ENCODE assay signal across 15 cellular contexts in the genomic region with DNA sequence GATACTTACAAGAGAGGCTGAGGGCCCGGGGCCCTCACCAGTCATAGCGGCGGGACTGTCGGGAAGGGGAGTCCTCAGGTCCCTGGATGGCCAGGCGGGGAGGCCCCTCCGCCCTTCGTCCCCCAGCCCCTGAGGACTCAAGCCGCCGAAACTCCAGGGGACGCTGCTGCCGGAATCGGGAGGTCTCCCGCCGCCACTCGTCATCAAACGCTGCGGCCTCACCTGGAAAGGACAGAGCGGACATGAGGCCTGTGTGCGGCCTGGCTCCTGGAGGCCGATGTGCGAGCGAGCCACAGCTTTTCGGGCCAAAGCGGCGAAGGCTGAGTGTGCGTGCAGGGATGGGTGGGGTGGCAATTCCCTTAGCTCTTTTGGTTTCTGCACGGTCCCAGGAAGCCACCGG. TPM values are rescaled to one million over a fixed set of nuclear protein-coding genes. Genes with fewer than 3 reads are reported as not detected.
A peak's percentile ranks its signal among the peaks of the same experiment; 100 is the strongest.
DNase-seq lines count a peak whose midpoint lies in the region; ATAC-seq and TF ChIP-seq lines count a peak whose summit lies in the region.
"Had no signal": no experiment of that assay in that cellular context is flagged by ENCODE, and none has a peak within 500 bp of the region (broad histone marks: within the 10 kb centered on the region; RNA-seq: fewer than 3 reads in every experiment).

No MANE protein-coding gene starts in this region.

- H3K36me3 Mint-ChIP-seq in T-helper 17 cell (ENCODE audit: low read depth), result peaks cover 12% of the 10 kb centered on the region
- peaks cover 43% of the 10 kb centered on the region for H3K36me3 Mint-ChIP-seq in endothelial cell (ENCODE audit: low read depth, unreplicated experiment)
- peaks cover 63% of the 10 kb centered on the region for H3K36me3 Mint-ChIP-seq in nephron (ENCODE audit: low read depth)
- H3K36me3 Mint-ChIP-seq in stimulated activated effector memory CD8-positive, alpha-beta T cell treated with anti-CD3 and anti-CD28 coated beads, Interleukin-12 subunit alpha, Interleukin-12 subunit beta, amount 100 ng/mL, for 72 hours, result peaks cover 92% of the 10 kb centered on the region
- peaks cover 24% of the 10 kb centered on the region for H3K36me3 Mint-ChIP-seq in activated CD8-positive, alpha-beta memory T cell treated with anti-CD3 and anti-CD28 coated beads, Interleukin-2, amount 10 ng/mL, durations not matched to agents 7 days and 5 days

- H2AFZ ChIP-seq in OCI-LY7 (ENCODE audit: low read length), result no peak overlapping the region

- TF ChIP-seq CTCF in endothelial cell (IDR thresholded peaks at IDR 0.05; ENCODE audit: unreplicated experiment) (no peak), nephron (IDR thresholded peaks at IDR 0.05; ENCODE audit: unreplicated experiment in 3 of 3) (no peak), OCI-LY7 (conservative IDR thresholded peaks at IDR 0.05; ENCODE audit: low read length) (no peak)

- H4K20me1 ChIP-seq in OCI-LY7 (ENCODE audit: insufficient read depth, low read length), result no peaks in the 10 kb centered on the region

- no peaks in the 10 kb centered on the region for H3K9me2 ChIP-seq in OCI-LY7 (ENCODE audit: insufficient read depth, low read length)

- POLR2A ChIA-PET in OCI-LY7 (lab: Charles Lee), result no interaction called here

- H3K4me3 Mint-ChIP-seq in T-helper 17 cell (no peak overlapping the region), endothelial cell (ENCODE audit: unreplicated experiment) (peak overlapping the region; percentile 59), nephron (peak overlapping the region in 2 of 3 experiments; percentile 46 to 62)
- H3K4me3 Mint-ChIP-seq in stimulated activated effector memory CD8-positive, alpha-beta T cell treated with anti-CD3 and anti-CD28 coated beads, Interleukin-12 subunit alpha, Interleukin-12 subunit beta, amount 100 ng/mL, for 72 hours, result no peak overlapping the region
- H3K4me3 Mint-ChIP-seq in activated CD8-positive, alpha-beta memory T cell treated with anti-CD3 and anti-CD28 coated beads, Interleukin-2, amount 10 ng/mL, durations not matched to agents 7 days and 5 days, result no peak overlapping the region
- H3K4me3 Mint-ChIP-seq: H9 had no signal

- no peaks in the 10 kb centered on the region for H3K9me3 ChIP-seq in T-helper 17 cell (ENCODE audit: control insufficient read depth, low read length, poor library complexity, severe bottlenecking)
- H3K9me3 ChIP-seq in OCI-LY7 (ENCODE audit: low read length), result no peaks in the 10 kb centered on the region
- H3K9me3 ChIP-seq: BE2C, Caco-2 had no signal

- peaks cover 23% of the 10 kb centered on the region for H3K4me1 ChIP-seq in OCI-LY7 (ENCODE audit: insufficient read depth, low read length, poor library complexity, severe bottlenecking)

- H3K9me3 Mint-ChIP-seq in endothelial cell (ENCODE audit: unreplicated experiment) (no peaks in the 10 kb centered on the region), nephron (no peaks in the 10 kb centered on the region)
- H3K9me3 Mint-ChIP-seq in stimulated activated effector memory CD8-positive, alpha-beta T cell treated with anti-CD3 and anti-CD28 coated beads, Interleukin-12 subunit alpha, Interleukin-12 subunit beta, amount 100 ng/mL, for 72 hours, result no peaks in the 10 kb centered on the region
- no peaks in the 10 kb centered on the region for H3K9me3 Mint-ChIP-seq in activated CD8-positive, alpha-beta memory T cell treated with anti-CD3 and anti-CD28 coated beads, Interleukin-2, amount 10 ng/mL, durations not matched to agents 7 days and 5 days (ENCODE audit: low read depth)
- H3K9me3 Mint-ChIP-seq: CD4-positive, alpha-beta T cell; H9; IgD-negative memory B cell had no signal

- intact Hi-C loops in OCI-LY7 (cut with micrococcal nuclease; ENCODE audit: unreplicated experiment), result no loop called here

- H3K27ac ChIP-seq in OCI-LY7 (ENCODE audit: low read depth, low read length, poor library complexity, severe bottlenecking), result no peak overlapping the region
- H3K27ac ChIP-seq: C4-2B had no signal

- H3K4me1 Mint-ChIP-seq in T-helper 17 cell (peaks cover 32% of the 10 kb centered on the region), endothelial cell (ENCODE audit: unreplicated experiment) (peaks cover 22% of the 10 kb centered on the region), nephron (peaks cover 15% of the 10 kb centered on the region)
- H3K4me1 Mint-ChIP-seq in stimulated activated effector memory CD8-positive, alpha-beta T cell treated with anti-CD3 and anti-CD28 coated beads, Interleukin-12 subunit alpha, Interleukin-12 subunit beta, amount 100 ng/mL, for 72 hours, result peaks cover 50% of the 10 kb centered on the region
- H3K4me1 Mint-ChIP-seq in activated CD8-positive, alpha-beta memory T cell treated with anti-CD3 and anti-CD28 coated beads, Interleukin-2, amount 10 ng/mL, durations not matched to agents 7 days and 5 days, result peaks cover 35% of the 10 kb centered on the region

- no peak for ATAC-seq in T-helper 17 cell
- ATAC-seq in stimulated activated effector memory CD8-positive, alpha-beta T cell treated with anti-CD3 and anti-CD28 coated beads, Interleukin-12 subunit alpha, Interleukin-12 subunit beta, amount 100 ng/mL, for 72 hours, result no peak
- no peak for ATAC-seq in activated CD8-positive, alpha-beta memory T cell treated with anti-CD3 and anti-CD28 coated beads, Interleukin-2, amount 10 ng/mL, durations not matched to agents 7 days and 5 days

- no TSS peak for BruUV-seq in OCI-LY7 (replicated peaks; lab: Mats Ljungman, UMichigan)

- no peak overlapping the region for H3K4me3 ChIP-seq in OCI-LY7 (ENCODE audit: low read depth, low read length, poor library complexity, severe bottlenecking)

- H3K79me2 ChIP-seq in OCI-LY7 (ENCODE audit: insufficient read depth, low read depth, low read length), result peaks cover 8% of the 10 kb centered on the region; the same call in 1 of the 2 replicates

- CTCF ChIA-PET in activated CD8-positive, alpha-beta memory T cell treated with anti-CD3 and anti-CD28 coated beads, Interleukin-2, amount 10 ng/mL, durations not matched to agents 7 days and 5 days (lab: Charles Lee), result no interaction called here
- CTCF ChIA-PET in OCI-LY7 (lab: Charles Lee; ENCODE audit: unreplicated experiment), result no interaction called here

- H3K27ac Mint-ChIP-seq in T-helper 17 cell (peak overlapping the region; percentile 63), endothelial cell (ENCODE audit: unreplicated experiment) (no peak overlapping the region), nephron (no peak overlapping the region)
- H3K27ac Mint-ChIP-seq in stimulated activated effector memory CD8-positive, alpha-beta T cell treated with anti-CD3 and anti-CD28 coated beads, Interleukin-12 subunit alpha, Interleukin-12 subunit beta, amount 100 ng/mL, for 72 hours, result peak overlapping the region; percentile 56
- no peak overlapping the region for H3K27ac Mint-ChIP-seq in activated CD8-positive, alpha-beta memory T cell treated with anti-CD3 and anti-CD28 coated beads, Interleukin-2, amount 10 ng/mL, durations not matched to agents 7 days and 5 days
- H3K27ac Mint-ChIP-seq: H9 had no signal

- no peak overlapping the region for H3K4me2 ChIP-seq in OCI-LY7 (ENCODE audit: low read length)

- no peaks in the 10 kb centered on the region for H3K27me3 Mint-ChIP-seq in T-helper 17 cell
- peaks cover 13% of the 10 kb centered on the region for H3K27me3 Mint-ChIP-seq in endothelial cell (ENCODE audit: unreplicated experiment)
- no peaks in the 10 kb centered on the region for H3K27me3 Mint-ChIP-seq in nephron (ENCODE audit: low read depth)
- no peaks in the 10 kb centered on the region for H3K27me3 Mint-ChIP-seq in activated CD8-positive, alpha-beta memory T cell treated with anti-CD3 and anti-CD28 coated beads, Interleukin-2, amount 10 ng/mL, durations not matched to agents 7 days and 5 days
- H3K27me3 Mint-ChIP-seq: CD4-positive, alpha-beta T cell; IgD-negative memory B cell had no signal

- no peak for DNase-seq in T-helper 17 cell
- no peak for DNase-seq in endothelial cell (ENCODE audit: low spot score)
- DNase-seq in stimulated activated effector memory CD8-positive, alpha-beta T cell treated with anti-CD3 and anti-CD28 coated beads, Interleukin-12 subunit alpha, Interleukin-12 subunit beta, amount 100 ng/mL, for 72 hours (ENCODE audit: low spot score in 2 of 2), result no peak
- no peak for DNase-seq in NCI-H82 (lab: John Stamatoyannopoulos, UW)
- DNase-seq in activated CD8-positive, alpha-beta memory T cell treated with anti-CD3 and anti-CD28 coated beads, Interleukin-2, amount 10 ng/mL, durations not matched to agents 7 days and 5 days, result no peak
- no peak for DNase-seq in OCI-LY7 (ENCODE audit: low spot score)
- DNase-seq: ACHN; BE2C; Caco-2; CD4-positive, alpha-beta T cell; GOT3; H9 had no signal

- H3K36me3 ChIP-seq in OCI-LY7 (ENCODE audit: insufficient read depth, low read length), result peaks cover 57% of the 10 kb centered on the region

RNA-seq across cellular contexts. Expression of gene MLF2, which starts 4.2 kb away (rescaled TPM):
- total RNA-seq in T-helper 17 cell, result 100 to 1,000 TPM; 104 to 108 TPM
- 118 TPM for total RNA-seq in endothelial cell (ENCODE audit: unreplicated experiment)
- total RNA-seq in activated CD8-positive, alpha-beta memory T cell treated with anti-CD3 and anti-CD28 coated beads, Interleukin-2, amount 10 ng/mL, durations not matched to agents 7 days and 5 days, result 100 to 1,000 TPM; 102 to 113 TPM
- 87.3 and 96.2 TPM in 2 replicates for total RNA-seq in OCI-LY7 (2014; rRNA removed; shearing (Covaris generic))
- 79.7 and 81.3 TPM in 2 replicates for total RNA-seq in OCI-LY7 (2022)

RNA-seq across cellular contexts. Expression of gene PTMS, which starts 17.4 kb away (rescaled TPM):
- total RNA-seq in T-helper 17 cell (10 to 100 TPM in 1 of 2 donors, 1 to 10 TPM in 1; 7.0 to 12.0 TPM), endothelial cell (ENCODE audit: unreplicated experiment) (864 TPM), OCI-LY7 (2022) (9.8 and 11.8 TPM in 2 replicates)
- total RNA-seq in activated CD8-positive, alpha-beta memory T cell treated with anti-CD3 and anti-CD28 coated beads, Interleukin-2, amount 10 ng/mL, durations not matched to agents 7 days and 5 days, result 100 to 1,000 TPM; 131 to 142 TPM
- 6.3 and 7.8 TPM in 2 replicates for total RNA-seq in OCI-LY7 (2014; rRNA removed; shearing (Covaris generic))

RNA-seq across cellular contexts. Expression of gene LAG3, which starts 23.6 kb away (rescaled TPM):
- total RNA-seq in T-helper 17 cell (1 to 10 TPM; 3.8 to 4.6 TPM), endothelial cell (ENCODE audit: unreplicated experiment) (7.6 TPM), OCI-LY7 (2022) (0.26 TPM in 1 of 2 replicates, not detected in the other)
- 100 to 1,000 TPM; 320 to 420 TPM for total RNA-seq in activated CD8-positive, alpha-beta memory T cell treated with anti-CD3 and anti-CD28 coated beads, Interleukin-2, amount 10 ng/mL, durations not matched to agents 7 days and 5 days
- total RNA-seq in OCI-LY7 (2014; rRNA removed; shearing (Covaris generic)), result 0.19 and 0.62 TPM in 2 replicates

RNA-seq across cellular contexts. Expression of gene COPS7A, which starts 24.9 kb away (rescaled TPM):
- 10 to 100 TPM; 13.9 to 17.9 TPM for total RNA-seq in T-helper 17 cell
- total RNA-seq in endothelial cell (ENCODE audit: unreplicated experiment), result 25.1 TPM
- total RNA-seq in activated CD8-positive, alpha-beta memory T cell treated with anti-CD3 and anti-CD28 coated beads, Interleukin-2, amount 10 ng/mL, durations not matched to agents 7 days and 5 days, result 10 to 100 TPM; 28.2 to 30.0 TPM
- total RNA-seq in OCI-LY7 (2014; rRNA removed; shearing (Covaris generic)), result 64.8 and 71.2 TPM in 2 replicates
- total RNA-seq in OCI-LY7 (2022), result 51.1 and 53.8 TPM in 2 replicates

RNA-seq across cellular contexts. Expression of gene CD4, which starts 40.6 kb away (rescaled TPM):
- total RNA-seq in T-helper 17 cell (100 to 1,000 TPM; 187 to 205 TPM), endothelial cell (ENCODE audit: unreplicated experiment) (4.7 TPM), OCI-LY7 (2022) (not detected in 2 replicates)
- 1 to 10 TPM in 1 of 2 experiments, under 1 TPM in 1; 0.82 to 1.8 TPM for total RNA-seq in activated CD8-positive, alpha-beta memory T cell treated with anti-CD3 and anti-CD28 coated beads, Interleukin-2, amount 10 ng/mL, durations not matched to agents 7 days and 5 days
- total RNA-seq in OCI-LY7 (2014; rRNA removed; shearing (Covaris generic)), result not detected in 2 replicates
- total RNA-seq: Caco-2 had no signal

Comparison
In these comparisons a context has a peak if more than half of its experiments do, and no peak if none do; other contexts are left out.
1. H3K27ac Mint-ChIP-seq: peak in T-helper 17 cell (single experiment) and stimulated activated effector memory CD8-positive, alpha-beta T cell treated with anti-CD3 and anti-CD28 coated beads, Interleukin-12 subunit alpha, Interleukin-12 subunit beta, amount 100 ng/mL, for 72 hours (single experiment); none in endothelial cell (single experiment), nephron (0 of 3) and activated CD8-positive, alpha-beta memory T cell treated with anti-CD3 and anti-CD28 coated beads, Interleukin-2, amount 10 ng/mL, durations not matched to agents 7 days and 5 days (single experiment).
2. H3K4me3 Mint-ChIP-seq: peak in endothelial cell (single experiment) and nephron (2 of 3); none in T-helper 17 cell (single experiment), stimulated activated effector memory CD8-positive, alpha-beta T cell treated with anti-CD3 and anti-CD28 coated beads, Interleukin-12 subunit alpha, Interleukin-12 subunit beta, amount 100 ng/mL, for 72 hours (single experiment) and activated CD8-positive, alpha-beta memory T cell treated with anti-CD3 and anti-CD28 coated beads, Interleukin-2, amount 10 ng/mL, durations not matched to agents 7 days and 5 days (single experiment).
3. RNA of gene PTMS, which starts 17.4 kb away (total RNA-seq): 864 TPM in endothelial cell (single experiment) and 131 to 142 TPM in activated CD8-positive, alpha-beta memory T cell treated with anti-CD3 and anti-CD28 coated beads, Interleukin-2, amount 10 ng/mL, durations not matched to agents 7 days and 5 days; 7.0 to 12.0 TPM in T-helper 17 cell and 6.3 to 11.8 TPM in OCI-LY7; every median in the first group is over 10 times any median in the second.
4. RNA of gene LAG3, which starts 23.6 kb away (total RNA-seq): 320 to 420 TPM in activated CD8-positive, alpha-beta memory T cell treated with anti-CD3 and anti-CD28 coated beads, Interleukin-2, amount 10 ng/mL, durations not matched to agents 7 days and 5 days; 7.6 TPM in endothelial cell (single experiment), 3.8 to 4.6 TPM in T-helper 17 cell and 0.19 to 0.62 TPM in OCI-LY7; every median in the first group is over 10 times any median in the second.